In genomic region chr1:205275133-205275532, GRCh38 we compare ENCODE assay signal across 11 cellular contexts. TPM values are rescaled to one million over a fixed set of nuclear protein-coding genes. Genes with fewer than 3 reads are reported as not detected.
DNase-seq lines count a peak whose midpoint lies in the region; ATAC-seq and TF ChIP-seq lines count a peak whose summit lies in the region.
"Had no signal": no experiment of that assay in that cellular context is flagged by ENCODE, and none has a peak within 500 bp of the region (broad histone marks: within the 10 kb centered on the region; RNA-seq: fewer than 3 reads in every experiment).

No MANE protein-coding gene starts in this region.

- no peak overlapping the region for H3K18ac ChIP-seq in H9 (ENCODE audit: insufficient read length, low read depth, low read length)

- H3K79me1 ChIP-seq in H9 (ENCODE audit: insufficient read depth, low read depth, low read length, poor library complexity, severe bottlenecking) = no peaks in the 10 kb centered on the region

- intact Hi-C loops in activated T-helper 1 cell treated with anti-CD3 and anti-CD28 coated beads, Interleukin-12 subunit alpha, Interleukin-12 subunit beta, Interleukin-2, Interleukin-4 antibody, amounts not matched to agents 30 ng/mL and 10 ng/mL and 1 ng/mL, durations not matched to agents 14 hours and 24 hours and 36 hours (cut with micrococcal nuclease) = no loop called here

- H3T11ph ChIP-seq in H9 (ENCODE audit: low read length) = no peak overlapping the region

- no peak overlapping the region for H2BK120ac ChIP-seq in H9 (ENCODE audit: low read depth, low read length, poor library complexity, severe bottlenecking)

- H4K20me1 ChIP-seq in H9 (ENCODE audit: control insufficient read depth, insufficient read depth, insufficient read length) = peaks cover 2% of the 10 kb centered on the region

- H3K4me1 ChIP-seq in H9 (ENCODE audit: insufficient read depth, low read length) = peaks cover 3% of the 10 kb centered on the region; the same call in 1 of the 2 replicates

- DNase-seq in activated T-helper 1 cell treated with Interleukin-2 at 50 U/mL for 16 hours (ENCODE audit: low read depth) = peak; percentile 38
- no peak for DNase-seq in activated T-helper 1 cell treated with anti-CD3 and anti-CD28 coated beads, Interleukin-12 subunit alpha, Interleukin-12 subunit beta, Interleukin-2, Interleukin-4 antibody, amounts not matched to agents 30 ng/mL and 10 ng/mL and 1 ng/mL, durations not matched to agents 14 hours and 24 hours and 36 hours (ENCODE audit: low spot score)
- peak; percentile 85 for DNase-seq in NCI-H345 (lab: John Stamatoyannopoulos, UW)
- DNase-seq in effector CD4-positive, alpha-beta T cell = peak; percentile 23
- no peak for DNase-seq in stimulated activated naive B cell treated with anti-CD40 and anti-IgM and Interleukin-4, amounts not matched to agents 10 μg/mL and 1 μg/mL and 100 μg/mL, for 72 hours
- no peak for DNase-seq in H9
- DNase-seq in GM13977 (ENCODE audit: low spot score) = no peak
- DNase-seq: amygdala, KG1, sigmoid colon had no signal

- H3K9ac ChIP-seq in H9 (ENCODE audit: extremely low read depth, insufficient read length, low read length) = no peak overlapping the region

- no peak overlapping the region for H3K4ac ChIP-seq in H9 (ENCODE audit: low read depth, low read length)

- no peak overlapping the region for H2BK20ac ChIP-seq in H9 (ENCODE audit: low read depth, low read length, poor library complexity, severe bottlenecking)

- no peak overlapping the region for H3K27ac ChIP-seq in H9 (ENCODE audit: insufficient read length, low read depth, low read length)
- H3K27ac ChIP-seq: sigmoid colon had no signal

- peaks cover 43% of the 10 kb centered on the region for H3K4me1 Mint-ChIP-seq in activated T-helper 1 cell treated with anti-CD3 and anti-CD28 coated beads, Interleukin-12 subunit alpha, Interleukin-12 subunit beta, Interleukin-2, Interleukin-4 antibody, amounts not matched to agents 30 ng/mL and 10 ng/mL and 1 ng/mL, durations not matched to agents 14 hours and 24 hours and 36 hours (ENCODE audit: low read depth)
- peaks cover 45 to 71% of the 10 kb centered on the region in 2 donors for H3K4me1 Mint-ChIP-seq in stimulated activated naive B cell treated with anti-CD40 and anti-IgM and Interleukin-4, amounts not matched to agents 10 μg/mL and 1 μg/mL and 100 μg/mL, for 72 hours
- H3K4me1 Mint-ChIP-seq in H9 = peaks cover 22 to 39% of the 10 kb centered on the region in 2 experiments

- H3K27me3 ChIP-seq in H9 (ENCODE audit: insufficient read depth, low read length) = no peaks in the 10 kb centered on the region
- H3K27me3 ChIP-seq: sigmoid colon had no signal

- WGBS in H9 (ENCODE audit: extremely low coverage, insufficient read length, low lambda C conversion rate) = no CpG with 5 or more reads among the region's 3 CpGs

- no peak overlapping the region for H2BK5ac ChIP-seq in H9 (ENCODE audit: insufficient read length, low read length)

- H3K79me2 ChIP-seq in H9 (ENCODE audit: insufficient read depth, low read length) = no peaks in the 10 kb centered on the region

- H2BK15ac ChIP-seq in H9 (ENCODE audit: low read depth, low read length) = no peak overlapping the region; the same call in 1 of the 2 replicates

- H3K23me2 ChIP-seq in H9 (ENCODE audit: insufficient read length, low read depth, low read length, poor library complexity, severe bottlenecking) = no peaks in the 10 kb centered on the region

- peaks cover 13% of the 10 kb centered on the region for H3K36me3 Mint-ChIP-seq in activated T-helper 1 cell treated with anti-CD3 and anti-CD28 coated beads, Interleukin-12 subunit alpha, Interleukin-12 subunit beta, Interleukin-2, Interleukin-4 antibody, amounts not matched to agents 30 ng/mL and 10 ng/mL and 1 ng/mL, durations not matched to agents 14 hours and 24 hours and 36 hours (ENCODE audit: low read depth)
- peaks cover 0 to 11% of the 10 kb centered on the region in 2 donors for H3K36me3 Mint-ChIP-seq in stimulated activated naive B cell treated with anti-CD40 and anti-IgM and Interleukin-4, amounts not matched to agents 10 μg/mL and 1 μg/mL and 100 μg/mL, for 72 hours
- H3K36me3 Mint-ChIP-seq in H9 (ENCODE audit: insufficient read depth in 1 of 3, low read depth in 3 of 3) = peaks cover 1 to 17% (median 16%) of the 10 kb centered on the region in 3 experiments; a peak in 6 of 7 replicates

- H4K91ac ChIP-seq in H9 (ENCODE audit: insufficient read length, low read depth, low read length) = no peak overlapping the region

- no peak overlapping the region for H3K23ac ChIP-seq in H9 (ENCODE audit: insufficient read length, low read depth, low read length)

- H3K56ac ChIP-seq in H9 (ENCODE audit: insufficient read length, low read depth, low read length) = no peak overlapping the region

- no peak overlapping the region for H3K27ac Mint-ChIP-seq in activated T-helper 1 cell treated with anti-CD3 and anti-CD28 coated beads, Interleukin-12 subunit alpha, Interleukin-12 subunit beta, Interleukin-2, Interleukin-4 antibody, amounts not matched to agents 30 ng/mL and 10 ng/mL and 1 ng/mL, durations not matched to agents 14 hours and 24 hours and 36 hours
- peak overlapping the region; percentile 42 for H3K27ac Mint-ChIP-seq in stimulated activated naive B cell treated with anti-CD40 and anti-IgM and Interleukin-4, amounts not matched to agents 10 μg/mL and 1 μg/mL and 100 μg/mL, for 72 hours
- peak overlapping the region in 1 of 3 experiments; percentile 85; a peak in 2 of 7 replicates for H3K27ac Mint-ChIP-seq in H9

- no peak overlapping the region for H3K14ac ChIP-seq in H9 (ENCODE audit: insufficient read depth, low read length)

- TF ChIP-seq CTCF in H9 (conservative IDR thresholded peaks at IDR 0.05) (no peak), GM13977 (IDR thresholded peaks at IDR 0.05; ENCODE audit: extremely low read depth, insufficient read depth, missing control alignments) (no peak)

- H3K4me3 Mint-ChIP-seq in activated T-helper 1 cell treated with anti-CD3 and anti-CD28 coated beads, Interleukin-12 subunit alpha, Interleukin-12 subunit beta, Interleukin-2, Interleukin-4 antibody, amounts not matched to agents 30 ng/mL and 10 ng/mL and 1 ng/mL, durations not matched to agents 14 hours and 24 hours and 36 hours = no peak overlapping the region
- no peak overlapping the region for H3K4me3 Mint-ChIP-seq in stimulated activated naive B cell treated with anti-CD40 and anti-IgM and Interleukin-4, amounts not matched to agents 10 μg/mL and 1 μg/mL and 100 μg/mL, for 72 hours
- H3K4me3 Mint-ChIP-seq in H9 = no peak overlapping the region

- ATAC-seq in stimulated activated naive B cell treated with anti-CD40 and anti-IgM and Interleukin-4, amounts not matched to agents 10 μg/mL and 1 μg/mL and 100 μg/mL, for 72 hours (replicated peaks) = no peak
- ATAC-seq in HG03159 (IDR thresholded peaks at IDR 0.05; ENCODE audit: unreplicated experiment) = no peak

- no peak overlapping the region for H2AK5ac ChIP-seq in H9 (ENCODE audit: insufficient read length, low read length)

- H2AFZ ChIP-seq in H9 (ENCODE audit: low read length) = no peak overlapping the region

- no peak overlapping the region for H4K8ac ChIP-seq in H9 (replicated peaks; ENCODE audit: insufficient read length, low read depth, low read length)

- no peaks in the 10 kb centered on the region for H3K9me3 Mint-ChIP-seq in activated T-helper 1 cell treated with anti-CD3 and anti-CD28 coated beads, Interleukin-12 subunit alpha, Interleukin-12 subunit beta, Interleukin-2, Interleukin-4 antibody, amounts not matched to agents 30 ng/mL and 10 ng/mL and 1 ng/mL, durations not matched to agents 14 hours and 24 hours and 36 hours
- H3K9me3 Mint-ChIP-seq in stimulated activated naive B cell treated with anti-CD40 and anti-IgM and Interleukin-4, amounts not matched to agents 10 μg/mL and 1 μg/mL and 100 μg/mL, for 72 hours = no peaks in the 10 kb centered on the region
- no peaks in the 10 kb centered on the region for H3K9me3 Mint-ChIP-seq in H9

- in situ Hi-C loops in GM13977 (cut with MboI; ENCODE audit: low pct_unique_long_range_greater_than_20kb, low sequenced_read_pairs, unreplicated experiment) = no loop called here

- no peak overlapping the region for H2BK12ac ChIP-seq in H9 (ENCODE audit: insufficient read length, low read depth, low read length)

- H4K5ac ChIP-seq in H9 (ENCODE audit: insufficient read length, low read depth, low read length) = no peak overlapping the region

- H3K9me3 ChIP-seq in H9 (ENCODE audit: control insufficient read depth, low read depth, low read length) = no peaks in the 10 kb centered on the region
- H3K9me3 ChIP-seq: sigmoid colon had no signal

- H3K4me2 ChIP-seq in H9 (ENCODE audit: insufficient read depth, insufficient read length, low read length) = no peak overlapping the region

- H3K27me3 Mint-ChIP-seq in activated T-helper 1 cell treated with anti-CD3 and anti-CD28 coated beads, Interleukin-12 subunit alpha, Interleukin-12 subunit beta, Interleukin-2, Interleukin-4 antibody, amounts not matched to agents 30 ng/mL and 10 ng/mL and 1 ng/mL, durations not matched to agents 14 hours and 24 hours and 36 hours (ENCODE audit: insufficient read depth) = no peaks in the 10 kb centered on the region
- no peaks in the 10 kb centered on the region for H3K27me3 Mint-ChIP-seq in stimulated activated naive B cell treated with anti-CD40 and anti-IgM and Interleukin-4, amounts not matched to agents 10 μg/mL and 1 μg/mL and 100 μg/mL, for 72 hours
- H3K27me3 Mint-ChIP-seq in H9 (ENCODE audit: low read depth) = no peaks in the 10 kb centered on the region

RNA-seq across cellular contexts. Expression of gene NUAK2, which starts 46.4 kb away (rescaled TPM):
- 1.1 and 1.3 TPM in 2 replicates for total RNA-seq in activated T-helper 1 cell treated with anti-CD3 and anti-CD28 coated beads, Interleukin-12 subunit alpha, Interleukin-12 subunit beta, Interleukin-2, Interleukin-4 antibody, amounts not matched to agents 30 ng/mL and 10 ng/mL and 1 ng/mL, durations not matched to agents 14 hours and 24 hours and 36 hours
- total RNA-seq in H9 (2021) = 15.4 and 15.5 TPM in 2 replicates

RNA-seq across cellular contexts. Expression of gene TMCC2, which starts 47.4 kb away (rescaled TPM):
- 25.0 and 25.2 TPM in 2 replicates for total RNA-seq in activated T-helper 1 cell treated with anti-CD3 and anti-CD28 coated beads, Interleukin-12 subunit alpha, Interleukin-12 subunit beta, Interleukin-2, Interleukin-4 antibody, amounts not matched to agents 30 ng/mL and 10 ng/mL and 1 ng/mL, durations not matched to agents 14 hours and 24 hours and 36 hours
- 11.3 and 11.7 TPM in 2 replicates for total RNA-seq in H9 (2021)

Comparison
In these comparisons a context has a peak if more than half of its experiments do, and no peak if none do; other contexts are left out.
1. DNase-seq: peak in activated T-helper 1 cell treated with Interleukin-2 at 50 U/mL for 16 hours (single experiment), NCI-H345 (single experiment) and effector CD4-positive, alpha-beta T cell (single experiment); none in activated T-helper 1 cell treated with anti-CD3 and anti-CD28 coated beads, Interleukin-12 subunit alpha, Interleukin-12 subunit beta, Interleukin-2, Interleukin-4 antibody, amounts not matched to agents 30 ng/mL and 10 ng/mL and 1 ng/mL, durations not matched to agents 14 hours and 24 hours and 36 hours (single experiment), stimulated activated naive B cell treated with anti-CD40 and anti-IgM and Interleukin-4, amounts not matched to agents 10 μg/mL and 1 μg/mL and 100 μg/mL, for 72 hours (single experiment), H9 (single experiment) and GM13977 (single experiment).